8 cellular contexts compared by ENCODE assay signal in genomic region chr15:72473670-72474465, GRCh38. TPM values are rescaled to one million over a fixed set of nuclear protein-coding genes. Genes with fewer than 3 reads are reported as not detected.
DNase-seq lines count a peak whose midpoint lies in the region; ATAC-seq and TF ChIP-seq lines count a peak whose summit lies in the region.

A gene with protein sequence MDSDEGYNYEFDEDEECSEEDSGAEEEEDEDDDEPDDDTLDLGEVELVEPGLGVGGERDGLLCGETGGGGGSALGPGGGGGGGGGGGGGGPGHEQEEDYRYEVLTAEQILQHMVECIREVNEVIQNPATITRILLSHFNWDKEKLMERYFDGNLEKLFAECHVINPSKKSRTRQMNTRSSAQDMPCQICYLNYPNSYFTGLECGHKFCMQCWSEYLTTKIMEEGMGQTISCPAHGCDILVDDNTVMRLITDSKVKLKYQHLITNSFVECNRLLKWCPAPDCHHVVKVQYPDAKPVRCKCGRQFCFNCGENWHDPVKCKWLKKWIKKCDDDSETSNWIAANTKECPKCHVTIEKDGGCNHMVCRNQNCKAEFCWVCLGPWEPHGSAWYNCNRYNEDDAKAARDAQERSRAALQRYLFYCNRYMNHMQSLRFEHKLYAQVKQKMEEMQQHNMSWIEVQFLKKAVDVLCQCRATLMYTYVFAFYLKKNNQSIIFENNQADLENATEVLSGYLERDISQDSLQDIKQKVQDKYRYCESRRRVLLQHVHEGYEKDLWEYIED (plus strand): TSS chr15:72474330. CDS start chr15:72474640, 310 bp downstream.

- CTCF ChIA-PET in BJ (lab: Yijun Ruan, JAX): interaction anchor here (1.1 to 1.4 kb wide), 4 partner anchors 11 to 136 kb away, joined by 3 to 4 read pairs (median 4); no protein-coding TSS in a partner anchor

- DNase-seq in BJ (ENCODE audit: low read depth): peak; percentile 57
- peak; percentile 76 for DNase-seq in NCI-H510A treated with DMSO at 0.1 percent for 48 hours (lab: John Stamatoyannopoulos, UW)
- DNase-seq in activated CD4-positive, alpha-beta T cell treated with anti-CD3 and anti-CD28 coated beads for 48 hours: peak; percentile 97
- DNase-seq in colonic mucosa: peak; percentile 98
- peak; percentile 96 to 98 for DNase-seq in left colon
- peak; percentile 94 for DNase-seq in stimulated activated CD4-positive, alpha-beta T cell treated with anti-CD3 and anti-CD28 coated beads, Interleukin-1b, Interleukin-23, amount 100 ng/mL, for 48 hours

- peak within 1 kb of the TSS; percentile 97 to 98 for H3K9ac ChIP-seq in colonic mucosa (ENCODE audit: low read depth in 2 of 2, low read length in 2 of 2)

- peaks cover 2% of the 10 kb centered on the region; the same call in 1 of the 2 replicates for H3K36me3 ChIP-seq in BJ (ENCODE audit: control insufficient read depth, insufficient read depth, low read length)
- no peaks in the 10 kb centered on the region for H3K36me3 ChIP-seq in colonic mucosa

- H3K27me3 ChIP-seq in BJ (ENCODE audit: control insufficient read depth, insufficient read depth, low read length) (no peaks in the 10 kb centered on the region), colonic mucosa (no peaks in the 10 kb centered on the region)

- POLR2A ChIA-PET in BJ (lab: Charles Lee): interaction anchor here (0.5 to 0.6 kb wide), 2 partner anchors 87 to 240 kb away, joined by 3 to 4 read pairs; no protein-coding TSS in a partner anchor

- ATAC-seq in HG03439 (IDR thresholded peaks at IDR 0.05; ENCODE audit: unreplicated experiment) (peak; percentile 82), left colon (peak; percentile 92)

- peaks cover 17% of the 10 kb centered on the region for H3K4me1 ChIP-seq in colonic mucosa

- peak within 1 kb of the TSS; percentile 98 for H3K27ac ChIP-seq in colonic mucosa

- no peaks in the 10 kb centered on the region for H3K9me3 ChIP-seq in colonic mucosa

- peak; percentile 95 for TF ChIP-seq POLR2A in GM19193 (IDR thresholded peaks at IDR 0.05; ENCODE audit: extremely low read depth, insufficient read depth, insufficient read length)

- H3K4me3 ChIP-seq in BJ (ENCODE audit: low read depth, low read length) (peak within 1 kb of the TSS; percentile 82), colonic mucosa (peak within 1 kb of the TSS; percentile 77)

- TF ChIP-seq CTCF in BJ (IDR thresholded peaks at IDR 0.05; ENCODE audit: insufficient read depth, low read depth, low read length) (peak; percentile 47), colonic mucosa (IDR thresholded peaks at IDR 0.05) (no peak)

- intact Hi-C loops in colonic mucosa (cut with DNase I) (no loop called here), left colon (cut with DNase I, micrococcal nuclease) (no loop called here)

RNA-seq across cellular contexts. Expression of the gene that starts here (rescaled TPM):
- 46.0 and 60.6 TPM in 2 replicates for polyA plus RNA-seq in BJ (2011; rRNA removed)
- polyA minus RNA-seq in BJ (2011; rRNA and poly(A)+ RNA removed): 69.5 and 69.7 TPM in 2 replicates
- total RNA-seq in colonic mucosa: 100 to 1,000 TPM; 102 to 151 TPM
- 100 to 1,000 TPM; 118 to 131 TPM for total RNA-seq in left colon

Comparison
In these comparisons a context has a peak if more than half of its experiments do, and no peak if none do; other contexts are left out.
1. Peak in every context shown above with its lines: DNase-seq, ATAC-seq, H3K4me3 ChIP-seq and H3K27ac ChIP-seq.